ENCODE assay signal across 9 cellular contexts in the genomic region with DNA sequence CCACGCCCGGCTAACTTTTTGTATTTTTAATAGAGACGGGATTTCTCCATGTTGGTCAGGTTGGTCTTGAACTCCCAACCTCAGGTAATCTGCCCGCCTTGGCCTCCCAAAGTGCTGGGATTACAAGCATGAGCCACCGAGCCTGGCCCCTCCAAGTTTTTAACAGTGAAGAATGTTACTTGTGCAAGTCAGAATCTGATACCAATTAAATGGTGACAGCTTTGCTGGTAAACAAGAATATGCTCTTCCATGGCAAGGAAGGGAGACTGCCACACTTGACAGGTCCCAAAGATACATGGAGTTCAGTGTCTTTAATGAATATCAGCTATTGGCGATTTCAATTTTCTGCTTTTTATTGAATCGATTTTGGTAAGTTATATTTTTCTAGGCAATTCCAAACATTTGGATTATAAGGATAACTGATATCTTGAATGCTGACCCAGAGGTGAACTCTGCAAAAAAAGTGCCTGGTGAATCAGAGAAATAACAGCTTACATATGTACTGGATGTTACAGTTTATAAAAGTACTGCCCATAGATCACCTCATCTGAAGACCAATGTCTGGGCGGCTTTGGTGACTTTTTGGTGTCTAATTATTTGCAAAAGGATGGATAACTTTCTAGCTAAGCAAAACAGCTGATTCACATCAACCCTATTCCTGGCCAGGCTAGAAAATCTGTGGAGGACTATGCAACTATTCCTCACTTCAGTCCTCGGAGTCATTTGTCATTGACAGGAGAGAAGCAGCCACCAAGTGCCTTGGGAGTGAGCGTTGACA. TPM values are rescaled to one million over a fixed set of nuclear protein-coding genes. Genes with fewer than 3 reads are reported as not detected.
DNase-seq lines count a peak whose midpoint lies in the region; ATAC-seq and TF ChIP-seq lines count a peak whose summit lies in the region.
"Had no signal": no experiment of that assay in that cellular context is flagged by ENCODE, and none has a peak within 500 bp of the region (broad histone marks: within the 10 kb centered on the region; RNA-seq: fewer than 3 reads in every experiment).

No MANE protein-coding gene starts in this region.

- DNase-seq in activated T-cell treated with anti-CD3 and anti-CD28 coated beads, Interleukin-2, amount 50 U/mL, for 4 hours, result no peak
- DNase-seq in activated T-cell treated with anti-CD3 and anti-CD28 coated beads for 4 hours (no peak), amniotic epithelial cell (ENCODE audit: low read depth) (peak; percentile 30), transverse colon (no peak), globus pallidus (ENCODE audit: low spot score) (no peak), SIG-M5 treated with dmso at 0.1 percent for 504 hours (lab: John Stamatoyannopoulos, UW; ENCODE audit: unreplicated experiment) (no peak)
- DNase-seq: SW 1271 had no signal

- TF ChIP-seq RAD21 in liver (IDR thresholded peaks at IDR 0.05), result no peak

- no peaks in the 10 kb centered on the region for H3K9me3 Mint-ChIP-seq in activated T-cell treated with anti-CD3 and anti-CD28 coated beads, Interleukin-2, amount 50 U/mL, for 4 hours

- H3K4me3 ChIP-seq in liver (ENCODE audit: low read depth in 1 of 3, low read length in 3 of 3), result peak overlapping the region; percentile 70 to 74 (median 74)
- peak overlapping the region in 3 of 4 donors; percentile 54 to 75 (median 72) for H3K4me3 ChIP-seq in transverse colon

- WGBS in liver, result 76% methylated on average over 10 of the region's 10 CpGs
- WGBS in transverse colon (ENCODE audit: low coverage in 1 of 2), 2 donors, result 54 to 75% methylated on average over 4 to 10 of the region's 10 CpGs

- no peak for TF ChIP-seq CTCF in liver (IDR thresholded peaks at IDR 0.05; ENCODE audit: low read depth, low read length, missing input control)
- TF ChIP-seq CTCF in transverse colon (IDR thresholded peaks at IDR 0.05), result no peak

- peaks cover 31% of the 10 kb centered on the region for H3K4me1 Mint-ChIP-seq in activated T-cell treated with anti-CD3 and anti-CD28 coated beads, Interleukin-2, amount 50 U/mL, for 4 hours (ENCODE audit: low read depth)

- H3K4me3 Mint-ChIP-seq in activated T-cell treated with anti-CD3 and anti-CD28 coated beads, Interleukin-2, amount 50 U/mL, for 4 hours, result peak overlapping the region; percentile 86

- H3K27ac ChIP-seq in liver (ENCODE audit: low read depth in 1 of 2, low read length in 2 of 2) (peak overlapping the region; percentile 83 to 96), transverse colon (peak overlapping the region; percentile 88 to 95 (median 92))

- H3K9me3 ChIP-seq in liver (ENCODE audit: control insufficient read depth in 4 of 4, low read length in 3 of 4) (no peaks in the 10 kb centered on the region), transverse colon (no peaks in the 10 kb centered on the region)

- no peak for TF ChIP-seq EP300 in transverse colon (IDR thresholded peaks at IDR 0.05; ENCODE audit: low read depth)

- H3K9ac ChIP-seq in liver (ENCODE audit: low read depth in 1 of 2, low read length in 2 of 2), result peak overlapping the region; percentile 33 to 62

- no peaks in the 10 kb centered on the region for H3K27me3 ChIP-seq in liver (ENCODE audit: control insufficient read depth in 4 of 4, insufficient read depth in 4 of 4, low read length in 3 of 4)
- no peaks in the 10 kb centered on the region for H3K27me3 ChIP-seq in transverse colon

- in situ Hi-C loops in transverse colon (cut with MboI; ENCODE audit: low pct_ligation_motif_present in 1 of 4, low pct_unique_long_range_greater_than_20kb in 1 of 4, low sequenced_read_pairs in 3 of 4), result loop anchor here in 3 of 4 donors (25.0 kb wide), 1 partner anchor 248 kb away; the partner anchor contains the start of genes MTFMT (in 3 of the 3) and SLC51B (in 3 of the 3)

- ATAC-seq in activated T-cell treated with anti-CD3 and anti-CD28 coated beads, Interleukin-2, amount 50 U/mL, for 4 hours, result no peak
- no peak for ATAC-seq in HG03432 (IDR thresholded peaks at IDR 0.05; ENCODE audit: unreplicated experiment)

- no peaks in the 10 kb centered on the region for H3K27me3 Mint-ChIP-seq in activated T-cell treated with anti-CD3 and anti-CD28 coated beads, Interleukin-2, amount 50 U/mL, for 4 hours (ENCODE audit: low read depth)

- TF ChIP-seq POLR2A in transverse colon (IDR thresholded peaks at IDR 0.05), result no peak

- intact Hi-C loops in transverse colon (cut with DNase I; ENCODE audit: low total_unique reads), result no loop called here

- peaks cover 5% of the 10 kb centered on the region for H3K36me3 Mint-ChIP-seq in activated T-cell treated with anti-CD3 and anti-CD28 coated beads, Interleukin-2, amount 50 U/mL, for 4 hours (ENCODE audit: insufficient read depth)

- H3K4me1 ChIP-seq in liver (ENCODE audit: control insufficient read depth in 4 of 4, insufficient read depth in 4 of 4, low read length in 3 of 4), result peaks cover 0 to 16% (median 12%) of the 10 kb centered on the region in 4 donors
- H3K4me1 ChIP-seq in transverse colon, result peaks cover 4 to 19% (median 16%) of the 10 kb centered on the region in 4 donors

- no peaks in the 10 kb centered on the region for H3K36me3 ChIP-seq in liver (ENCODE audit: control insufficient read depth in 4 of 4, insufficient read depth in 3 of 4, low read depth in 1 of 4, low read length in 3 of 4)
- no peaks in the 10 kb centered on the region for H3K36me3 ChIP-seq in transverse colon

TF ChIP-seq in liver, 16 proteins besides CTCF, POLR2A, EP300 and RAD21 (continues in another document):
- TF ChIP-seq MAX (IDR thresholded peaks at IDR 0.05), result no peak
- TF ChIP-seq, protein P1, sequence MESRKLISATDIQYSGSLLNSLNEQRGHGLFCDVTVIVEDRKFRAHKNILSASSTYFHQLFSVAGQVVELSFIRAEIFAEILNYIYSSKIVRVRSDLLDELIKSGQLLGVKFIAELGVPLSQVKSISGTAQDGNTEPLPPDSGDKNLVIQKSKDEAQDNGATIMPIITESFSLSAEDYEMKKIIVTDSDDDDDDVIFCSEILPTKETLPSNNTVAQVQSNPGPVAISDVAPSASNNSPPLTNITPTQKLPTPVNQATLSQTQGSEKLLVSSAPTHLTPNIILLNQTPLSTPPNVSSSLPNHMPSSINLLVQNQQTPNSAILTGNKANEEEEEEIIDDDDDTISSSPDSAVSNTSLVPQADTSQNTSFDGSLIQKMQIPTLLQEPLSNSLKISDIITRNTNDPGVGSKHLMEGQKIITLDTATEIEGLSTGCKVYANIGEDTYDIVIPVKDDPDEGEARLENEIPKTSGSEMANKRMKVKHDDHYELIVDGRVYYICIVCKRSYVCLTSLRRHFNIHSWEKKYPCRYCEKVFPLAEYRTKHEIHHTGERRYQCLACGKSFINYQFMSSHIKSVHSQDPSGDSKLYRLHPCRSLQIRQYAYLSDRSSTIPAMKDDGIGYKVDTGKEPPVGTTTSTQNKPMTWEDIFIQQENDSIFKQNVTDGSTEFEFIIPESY (IDR thresholded peaks at IDR 0.05), result no peak
- no peak for TF ChIP-seq EGR1 (IDR thresholded peaks at IDR 0.05; ENCODE audit: low read depth in 2 of 2)
- TF ChIP-seq FOXA1 (IDR thresholded peaks at IDR 0.05), result no peak
- TF ChIP-seq, protein P2, sequence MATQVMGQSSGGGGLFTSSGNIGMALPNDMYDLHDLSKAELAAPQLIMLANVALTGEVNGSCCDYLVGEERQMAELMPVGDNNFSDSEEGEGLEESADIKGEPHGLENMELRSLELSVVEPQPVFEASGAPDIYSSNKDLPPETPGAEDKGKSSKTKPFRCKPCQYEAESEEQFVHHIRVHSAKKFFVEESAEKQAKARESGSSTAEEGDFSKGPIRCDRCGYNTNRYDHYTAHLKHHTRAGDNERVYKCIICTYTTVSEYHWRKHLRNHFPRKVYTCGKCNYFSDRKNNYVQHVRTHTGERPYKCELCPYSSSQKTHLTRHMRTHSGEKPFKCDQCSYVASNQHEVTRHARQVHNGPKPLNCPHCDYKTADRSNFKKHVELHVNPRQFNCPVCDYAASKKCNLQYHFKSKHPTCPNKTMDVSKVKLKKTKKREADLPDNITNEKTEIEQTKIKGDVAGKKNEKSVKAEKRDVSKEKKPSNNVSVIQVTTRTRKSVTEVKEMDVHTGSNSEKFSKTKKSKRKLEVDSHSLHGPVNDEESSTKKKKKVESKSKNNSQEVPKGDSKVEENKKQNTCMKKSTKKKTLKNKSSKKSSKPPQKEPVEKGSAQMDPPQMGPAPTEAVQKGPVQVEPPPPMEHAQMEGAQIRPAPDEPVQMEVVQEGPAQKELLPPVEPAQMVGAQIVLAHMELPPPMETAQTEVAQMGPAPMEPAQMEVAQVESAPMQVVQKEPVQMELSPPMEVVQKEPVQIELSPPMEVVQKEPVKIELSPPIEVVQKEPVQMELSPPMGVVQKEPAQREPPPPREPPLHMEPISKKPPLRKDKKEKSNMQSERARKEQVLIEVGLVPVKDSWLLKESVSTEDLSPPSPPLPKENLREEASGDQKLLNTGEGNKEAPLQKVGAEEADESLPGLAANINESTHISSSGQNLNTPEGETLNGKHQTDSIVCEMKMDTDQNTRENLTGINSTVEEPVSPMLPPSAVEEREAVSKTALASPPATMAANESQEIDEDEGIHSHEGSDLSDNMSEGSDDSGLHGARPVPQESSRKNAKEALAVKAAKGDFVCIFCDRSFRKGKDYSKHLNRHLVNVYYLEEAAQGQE (IDR thresholded peaks at IDR 0.05), result no peak
- no peak for TF ChIP-seq TAF1 (conservative IDR thresholded peaks at IDR 0.05)
- TF ChIP-seq YY1 (IDR thresholded peaks at IDR 0.05), result no peak
- TF ChIP-seq RXRA (IDR thresholded peaks at IDR 0.05), result no peak
- TF ChIP-seq, protein P3, sequence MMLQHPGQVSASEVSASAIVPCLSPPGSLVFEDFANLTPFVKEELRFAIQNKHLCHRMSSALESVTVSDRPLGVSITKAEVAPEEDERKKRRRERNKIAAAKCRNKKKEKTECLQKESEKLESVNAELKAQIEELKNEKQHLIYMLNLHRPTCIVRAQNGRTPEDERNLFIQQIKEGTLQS (IDR thresholded peaks at IDR 0.05), result no peak
- TF ChIP-seq JUND (IDR thresholded peaks at IDR 0.05), result no peak
- TF ChIP-seq GABPA (IDR thresholded peaks at IDR 0.05 in 1 of 2, conservative IDR thresholded peaks at IDR 0.05 in 1 of 2), result no peak
- no peak for TF ChIP-seq HNF4G (IDR thresholded peaks at IDR 0.05)
- TF ChIP-seq NR2F2 (IDR thresholded peaks at IDR 0.05), result no peak

RNA-seq across cellular contexts. Expression of gene PARP16, which starts 1.2 kb away (rescaled TPM):
- 10 to 100 TPM; 10.5 to 14.1 (median 10.9) TPM for total RNA-seq in activated T-cell treated with anti-CD3 and anti-CD28 coated beads, Interleukin-2, amount 50 U/mL, for 4 hours
- total RNA-seq in liver, result 1 to 10 TPM; 4.0 to 5.5 TPM
- 1 to 10 TPM; 5.9 to 6.9 TPM for polyA plus RNA-seq in liver
- 10 to 100 TPM in 1 of 4 donors, 1 to 10 TPM in 3; 4.6 to 11.5 (median 7.5) TPM for total RNA-seq in transverse colon

RNA-seq across cellular contexts. Expression of gene RNU5A-1, which starts 10.4 kb away (rescaled TPM):
- total RNA-seq in activated T-cell treated with anti-CD3 and anti-CD28 coated beads, Interleukin-2, amount 50 U/mL, for 4 hours, result not detected
- total RNA-seq in liver, result not detected
- not detected for polyA plus RNA-seq in liver
- not detected for total RNA-seq in transverse colon

RNA-seq across cellular contexts. Expression of gene RNU5B-1, which starts 19.0 kb away (rescaled TPM):
- 10 to 100 TPM in 1 of 3 donors, not detected in 2; 14.0 TPM for total RNA-seq in activated T-cell treated with anti-CD3 and anti-CD28 coated beads, Interleukin-2, amount 50 U/mL, for 4 hours
- total RNA-seq in liver (not detected), transverse colon (not detected)
- polyA plus RNA-seq in liver, result not detected

Comparison
In these comparisons a context has a peak if more than half of its experiments do, and no peak if none do; other contexts are left out.
1. RNA of gene RNU5B-1, which starts 19.0 kb away (total RNA-seq): 14.0 TPM in activated T-cell treated with anti-CD3 and anti-CD28 coated beads, Interleukin-2, amount 50 U/mL, for 4 hours; not detected in liver and not detected in transverse colon; every median in the first group is over 4 times any median in the second.